In the genomic region with DNA sequence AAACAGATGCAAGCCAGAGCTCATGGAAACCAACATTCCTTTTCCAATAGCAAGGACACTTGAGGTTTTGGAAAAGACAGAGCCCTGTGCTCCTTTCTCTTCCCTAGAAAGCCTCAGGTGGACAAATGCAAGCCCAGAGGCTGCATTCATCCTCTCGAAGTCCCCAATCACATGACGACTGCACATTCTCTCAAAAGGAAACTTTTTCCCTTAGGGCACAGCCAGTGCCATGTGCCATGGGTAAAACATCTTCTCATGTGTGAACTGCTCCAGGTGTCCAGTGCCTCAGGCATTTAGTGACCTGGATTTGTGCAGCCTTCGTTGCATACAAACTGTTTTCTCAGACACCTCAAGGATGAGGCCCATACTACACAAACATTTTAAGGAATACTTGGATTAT, we compare ENCODE assay signal across 25 cellular contexts.
"Had no signal": no experiment of that assay in that cellular context is flagged by ENCODE, and none has a peak within 500 bp of the region (broad histone marks: within the 10 kb centered on the region; RNA-seq: fewer than 3 reads in every experiment).

No MANE protein-coding gene starts in this region.

- H3K9me3 Mint-ChIP-seq: natural killer cell treated with Interleukin-12 subunit alpha and Interleukin-12 subunit beta and Interleukin-15 and Interleukin-18, amount 100 ng/mL, for 72 hours; stimulated activated memory B cell treated with anti-CD40 and anti-IgM and Interleukin-4, amounts not matched to agents 10 μg/mL and 1 μg/mL and 100 μg/mL, for 72 hours; stimulated activated naive CD8-positive, alpha-beta T cell treated with anti-CD3 and anti-CD28 coated beads, Interleukin-15, amount 100 ng/mL, for 72 hours had no signal

- H3K27ac ChIP-seq: left ventricle myocardium inferior, ovary, prostate gland, skin epidermis, testis, thyroid gland, vagina had no signal

- H3K4me1 ChIP-seq: left ventricle myocardium inferior, prostate gland, testis, thyroid gland, vagina had no signal

- H3K4me3 ChIP-seq: left ventricle myocardium inferior, lung, mucosa of descending colon, ovary, prostate gland, skin epidermis, testis, thyroid gland, vagina had no signal

- ATAC-seq: mucosa of descending colon; naive thymus-derived CD4-positive, alpha-beta T cell; natural killer cell treated with Interleukin-12 subunit alpha and Interleukin-12 subunit beta and Interleukin-15 and Interleukin-18, amount 100 ng/mL, for 72 hours; right cardiac atrium; sciatic nerve; stimulated activated memory B cell treated with anti-CD40 and anti-IgM and Interleukin-4, amounts not matched to agents 10 μg/mL and 1 μg/mL and 100 μg/mL, for 72 hours; stimulated activated naive CD8-positive, alpha-beta T cell treated with anti-CD3 and anti-CD28 coated beads, Interleukin-15, amount 100 ng/mL, for 72 hours had no signal

- H3K36me3 ChIP-seq: left ventricle myocardium inferior, ovary, prostate gland, vagina had no signal

- H3K27me3 Mint-ChIP-seq: naive thymus-derived CD4-positive, alpha-beta T cell; natural killer cell treated with Interleukin-12 subunit alpha and Interleukin-12 subunit beta and Interleukin-15 and Interleukin-18, amount 100 ng/mL, for 72 hours; stimulated activated memory B cell treated with anti-CD40 and anti-IgM and Interleukin-4, amounts not matched to agents 10 μg/mL and 1 μg/mL and 100 μg/mL, for 72 hours; stimulated activated naive CD8-positive, alpha-beta T cell treated with anti-CD3 and anti-CD28 coated beads, Interleukin-15, amount 100 ng/mL, for 72 hours; type B pancreatic cell had no signal

- H3K9me3 ChIP-seq: left ventricle myocardium inferior, mucosa of descending colon, ovary, prostate gland, testis, thyroid gland, vagina had no signal

- DNase-seq: head of caudate nucleus; hypothalamus; immature natural killer cell; left ventricle myocardium inferior; midbrain; mucosa of descending colon; naive thymus-derived CD4-positive, alpha-beta T cell; ovary; posterior cingulate gyrus; retina; right cardiac atrium; stimulated activated CD4-positive, alpha-beta T cell treated with anti-CD3 and anti-CD28 coated beads, Interleukin-4, amount 100 ng/mL, for 24 hours; stimulated activated naive CD4-positive, alpha-beta T cell treated with Interleukin-2 at 50 U/mL for 16 hours; stimulated activated naive CD8-positive, alpha-beta T cell treated with anti-CD3 and anti-CD28 coated beads, Interleukin-15, amount 100 ng/mL, for 72 hours; substantia nigra; testis; thyroid gland had no signal

- H3K27me3 ChIP-seq: ovary, testis, thyroid gland, vagina had no signal

- H3K36me3 Mint-ChIP-seq: immature natural killer cell; natural killer cell treated with Interleukin-12 subunit alpha and Interleukin-12 subunit beta and Interleukin-15 and Interleukin-18, amount 100 ng/mL, for 72 hours; stimulated activated memory B cell treated with anti-CD40 and anti-IgM and Interleukin-4, amounts not matched to agents 10 μg/mL and 1 μg/mL and 100 μg/mL, for 72 hours had no signal

- H3K4me3 Mint-ChIP-seq: immature natural killer cell; naive thymus-derived CD4-positive, alpha-beta T cell; natural killer cell treated with Interleukin-12 subunit alpha and Interleukin-12 subunit beta and Interleukin-15 and Interleukin-18, amount 100 ng/mL, for 72 hours; stimulated activated memory B cell treated with anti-CD40 and anti-IgM and Interleukin-4, amounts not matched to agents 10 μg/mL and 1 μg/mL and 100 μg/mL, for 72 hours; stimulated activated naive CD8-positive, alpha-beta T cell treated with anti-CD3 and anti-CD28 coated beads, Interleukin-15, amount 100 ng/mL, for 72 hours; type B pancreatic cell had no signal

- H3K4me1 Mint-ChIP-seq: immature natural killer cell; naive thymus-derived CD4-positive, alpha-beta T cell; stimulated activated memory B cell treated with anti-CD40 and anti-IgM and Interleukin-4, amounts not matched to agents 10 μg/mL and 1 μg/mL and 100 μg/mL, for 72 hours; stimulated activated naive CD8-positive, alpha-beta T cell treated with anti-CD3 and anti-CD28 coated beads, Interleukin-15, amount 100 ng/mL, for 72 hours had no signal

- H3K27ac Mint-ChIP-seq: immature natural killer cell; naive thymus-derived CD4-positive, alpha-beta T cell; natural killer cell treated with Interleukin-12 subunit alpha and Interleukin-12 subunit beta and Interleukin-15 and Interleukin-18, amount 100 ng/mL, for 72 hours; stimulated activated memory B cell treated with anti-CD40 and anti-IgM and Interleukin-4, amounts not matched to agents 10 μg/mL and 1 μg/mL and 100 μg/mL, for 72 hours; stimulated activated naive CD8-positive, alpha-beta T cell treated with anti-CD3 and anti-CD28 coated beads, Interleukin-15, amount 100 ng/mL, for 72 hours; type B pancreatic cell had no signal
